In the genomic region with DNA sequence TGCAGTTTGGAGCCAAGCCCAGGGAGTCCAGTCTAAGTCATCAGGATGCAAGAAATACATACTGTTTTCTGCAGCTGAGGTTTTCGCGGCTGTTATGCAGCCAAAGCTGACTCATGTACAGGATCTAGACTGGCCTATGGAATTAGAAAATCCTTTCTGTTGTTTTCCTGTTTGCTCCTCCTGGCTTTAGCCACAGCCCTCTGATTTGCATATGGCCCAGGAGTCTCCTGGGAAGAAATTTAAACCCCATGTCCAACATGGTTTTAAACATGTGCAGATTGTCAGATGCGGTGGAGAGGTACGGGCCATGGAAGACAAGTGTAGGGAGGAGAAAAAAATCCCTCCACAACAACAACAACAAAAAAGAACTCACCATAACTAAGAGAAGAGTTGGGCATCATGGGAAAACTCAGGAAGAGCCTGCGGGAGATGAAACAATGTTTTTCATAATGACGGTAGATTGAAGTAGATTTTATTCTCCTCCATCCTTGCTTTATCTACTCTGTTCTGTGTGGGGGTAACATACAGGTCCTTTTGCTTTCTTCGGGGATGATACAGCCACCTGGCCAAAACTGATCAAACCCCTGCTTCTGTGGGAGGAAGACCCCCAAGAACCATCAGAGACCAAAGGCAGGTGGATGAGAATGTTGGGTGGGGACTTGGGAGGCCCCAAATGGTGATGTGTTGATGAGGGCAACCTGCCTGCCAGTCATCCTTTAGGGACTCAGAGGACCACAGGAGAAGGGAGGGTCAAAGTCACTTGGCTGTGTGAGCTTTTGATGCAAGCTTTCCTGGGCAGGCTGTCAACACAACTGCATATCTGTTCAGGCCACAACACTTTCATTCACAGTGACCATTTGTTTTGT, we compare ENCODE assay signal across 8 cellular contexts. TPM values are rescaled to one million over a fixed set of nuclear protein-coding genes. Genes with fewer than 3 reads are reported as not detected.
A peak's percentile ranks its signal among the peaks of the same experiment; 100 is the strongest.
DNase-seq lines count a peak whose midpoint lies in the region; ATAC-seq, FAIRE-seq and TF ChIP-seq lines count a peak whose summit lies in the region.

No MANE protein-coding gene starts in this region.

- H3K4me1 Mint-ChIP-seq in activated naive CD8-positive, alpha-beta T cell treated with anti-CD3 and anti-CD28 coated beads, Interleukin-2, amount 10 ng/mL, durations not matched to agents 7 days and 5 days = peaks cover 42% of the 10 kb centered on the region

- no peaks in the 10 kb centered on the region for H3K36me3 Mint-ChIP-seq in activated naive CD8-positive, alpha-beta T cell treated with anti-CD3 and anti-CD28 coated beads, Interleukin-2, amount 10 ng/mL, durations not matched to agents 7 days and 5 days

- no peak for FAIRE-seq in D721Med (lab: Jason Lieb, UNC)

- DNase-seq in D721Med (ENCODE audit: insufficient read length, low spot score) = peak; percentile 6
- DNase-seq in HT1080 (ENCODE audit: low read depth) = peak; percentile 97
- no peak for DNase-seq in activated naive CD8-positive, alpha-beta T cell treated with anti-CD3 and anti-CD28 coated beads, Interleukin-2, amount 10 ng/mL, durations not matched to agents 7 days and 5 days
- DNase-seq in kidney glomerular epithelial cell (lab: John Stamatoyannopoulos, UW) = peak; percentile 67
- no peak for DNase-seq in midbrain (lab: John Stamatoyannopoulos, UW)
- DNase-seq in NCI-H1092 (lab: John Stamatoyannopoulos, UW) = no peak
- no peak for DNase-seq in activated CD4-positive, alpha-beta T cell treated with anti-CD3 and anti-CD28 coated beads, Interleukin-2, amount 50 U/mL, for 4 hours

- POLR2A ChIA-PET in activated naive CD8-positive, alpha-beta T cell treated with anti-CD3 and anti-CD28 coated beads, Interleukin-2, amount 10 ng/mL, durations not matched to agents 7 days and 5 days (lab: Charles Lee) = no interaction called here

- H3K4me3 Mint-ChIP-seq in activated naive CD8-positive, alpha-beta T cell treated with anti-CD3 and anti-CD28 coated beads, Interleukin-2, amount 10 ng/mL, durations not matched to agents 7 days and 5 days = no peak overlapping the region

- no peak for ATAC-seq in activated naive CD8-positive, alpha-beta T cell treated with anti-CD3 and anti-CD28 coated beads, Interleukin-2, amount 10 ng/mL, durations not matched to agents 7 days and 5 days (ENCODE audit: low read depth)
- ATAC-seq in GM18519 (IDR thresholded peaks at IDR 0.05; ENCODE audit: low FRiP score, unreplicated experiment) = no peak

- H3K27me3 Mint-ChIP-seq in activated naive CD8-positive, alpha-beta T cell treated with anti-CD3 and anti-CD28 coated beads, Interleukin-2, amount 10 ng/mL, durations not matched to agents 7 days and 5 days = peaks cover 9% of the 10 kb centered on the region

- no peak for TF ChIP-seq CTCF in D721Med (IDR thresholded peaks at IDR 0.05; ENCODE audit: insufficient read depth, missing control alignments)

- no peaks in the 10 kb centered on the region for H3K9me3 Mint-ChIP-seq in activated naive CD8-positive, alpha-beta T cell treated with anti-CD3 and anti-CD28 coated beads, Interleukin-2, amount 10 ng/mL, durations not matched to agents 7 days and 5 days

- peak overlapping the region; percentile 68 for H3K27ac Mint-ChIP-seq in activated naive CD8-positive, alpha-beta T cell treated with anti-CD3 and anti-CD28 coated beads, Interleukin-2, amount 10 ng/mL, durations not matched to agents 7 days and 5 days

RNA-seq across cellular contexts. Expression of a gene that starts 29.8 kb away (rescaled TPM):
- total RNA-seq in HT1080 (2014; rRNA removed; shearing (Covaris generic)) = 10.1 and 25.1 TPM in 2 replicates
- 54.8 and 66.0 TPM in 2 replicates for polyA plus RNA-seq in HT1080 (2015; cell fraction: cytosol; rRNA removed)
- 25.6 and 26.7 TPM in 2 replicates for polyA plus RNA-seq in HT1080 (2015; cell fraction: nucleus; rRNA removed)
- 10 to 100 TPM; 14.5 to 17.4 TPM for total RNA-seq in activated naive CD8-positive, alpha-beta T cell treated with anti-CD3 and anti-CD28 coated beads, Interleukin-2, amount 10 ng/mL, durations not matched to agents 7 days and 5 days

Comparison
In these comparisons a context has a peak if more than half of its experiments do, and no peak if none do; other contexts are left out.
1. DNase-seq: peak in D721Med (single experiment), HT1080 (single experiment) and kidney glomerular epithelial cell (single experiment); none in activated naive CD8-positive, alpha-beta T cell treated with anti-CD3 and anti-CD28 coated beads, Interleukin-2, amount 10 ng/mL, durations not matched to agents 7 days and 5 days (single experiment), midbrain (single experiment), NCI-H1092 (single experiment) and activated CD4-positive, alpha-beta T cell treated with anti-CD3 and anti-CD28 coated beads, Interleukin-2, amount 50 U/mL, for 4 hours (0 of 2).